ENCODE assay signal across 8 cellular contexts in the genomic region with DNA sequence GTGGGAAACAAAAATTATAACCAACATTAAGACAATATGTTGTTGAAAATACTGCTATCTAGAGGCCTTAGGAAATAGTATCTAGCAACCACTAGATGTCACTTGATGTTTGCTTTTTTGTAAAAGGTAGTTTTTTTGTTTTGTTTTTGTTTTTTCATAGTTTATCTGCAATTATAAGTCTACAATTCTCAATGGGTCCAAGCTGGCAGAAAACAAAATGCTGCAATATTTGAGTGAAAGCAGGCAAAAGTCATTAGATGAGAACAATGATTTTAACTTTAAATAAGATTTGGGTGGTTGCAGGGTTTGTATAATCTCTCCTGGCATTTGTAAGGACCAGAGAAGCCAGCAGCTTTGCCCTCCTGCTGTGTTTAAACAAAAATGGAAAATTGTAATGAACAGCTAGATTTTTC. TPM values are rescaled to one million over a fixed set of nuclear protein-coding genes. Genes with fewer than 3 reads are reported as not detected.
DNase-seq lines count a peak whose midpoint lies in the region; ATAC-seq, FAIRE-seq and TF ChIP-seq lines count a peak whose summit lies in the region.

No MANE protein-coding gene starts in this region.

- TF ChIP-seq CTCF in OCI-LY3 (IDR thresholded peaks at IDR 0.05; ENCODE audit: low read depth, low read length) (peak; percentile 90), esophagus squamous epithelium (IDR thresholded peaks at IDR 0.05) (peak in 5 of 6 experiments; percentile 47 to 73 (median 59))

- H3K4me1 ChIP-seq in ACC112 (ENCODE audit: control insufficient read depth, insufficient read depth, low read length, unreplicated experiment) (peaks cover 34% of the 10 kb centered on the region), OCI-LY3 (ENCODE audit: low read length) (peaks cover 24% of the 10 kb centered on the region), esophagus squamous epithelium (peaks cover 3 to 14% (median 6%) of the 10 kb centered on the region in 3 donors)

- peak; percentile 83 for FAIRE-seq in GM19239 (lab: Jason Lieb, UNC)

- H3K9me3 ChIP-seq in OCI-LY3 (ENCODE audit: insufficient read depth, low read length) (no peaks in the 10 kb centered on the region), esophagus squamous epithelium (no peaks in the 10 kb centered on the region)

- no peaks in the 10 kb centered on the region for H4K20me1 ChIP-seq in OCI-LY3 (ENCODE audit: insufficient read depth, low read length)

- intact Hi-C loops in esophagus squamous epithelium (cut with DNase I), result loop anchor here (10.0 kb wide), 1 partner anchor 447 kb away; no protein-coding TSS in a partner anchor

- H3K9ac ChIP-seq in OCI-LY3 (ENCODE audit: low read length), result peak overlapping the region; percentile 19; the same call in 1 of the 2 replicates

- ATAC-seq in GM19467 (IDR thresholded peaks at IDR 0.05; ENCODE audit: unreplicated experiment) (no peak), GM19395 (IDR thresholded peaks at IDR 0.05; ENCODE audit: unreplicated experiment) (no peak), HG02759 (IDR thresholded peaks at IDR 0.05; ENCODE audit: unreplicated experiment) (no peak)

- H3K4me2 ChIP-seq in OCI-LY3 (ENCODE audit: low read length), result peak overlapping the region; percentile 47

- DNase-seq in GM19239 (ENCODE audit: insufficient read length, low spot score) (no peak), esophagus squamous epithelium (lab: John Stamatoyannopoulos, UW) (no peak), pons (ENCODE audit: low spot score) (peak; percentile 56)

- peak overlapping the region; percentile 48 for H2AFZ ChIP-seq in ACC112 (ENCODE audit: low read length, unreplicated experiment)
- 0 out of 2 replicates have a peak overlapping the region, but pooled peaks have one; percentile 73 for H2AFZ ChIP-seq in OCI-LY3 (ENCODE audit: low read depth, low read length)

- H3K27me3 ChIP-seq in ACC112 (ENCODE audit: insufficient read depth, low read length), result no peaks in the 10 kb centered on the region
- no peaks in the 10 kb centered on the region for H3K27me3 ChIP-seq in OCI-LY3 (ENCODE audit: low read depth, low read length)
- H3K27me3 ChIP-seq in esophagus squamous epithelium, result no peaks in the 10 kb centered on the region

- TF ChIP-seq POLR2A in esophagus squamous epithelium (IDR thresholded peaks at IDR 0.05), result no peak

- H3K79me2 ChIP-seq in ACC112 (ENCODE audit: control insufficient read depth, insufficient read depth, low read length, unreplicated experiment), result no peaks in the 10 kb centered on the region
- H3K79me2 ChIP-seq in OCI-LY3 (ENCODE audit: low read length), result no peaks in the 10 kb centered on the region

- H3K4me3 ChIP-seq in ACC112 (ENCODE audit: low read depth, low read length) (peak overlapping the region; percentile 60), OCI-LY3 (ENCODE audit: low read length) (peak overlapping the region; percentile 22; the same call in 1 of the 2 replicates), esophagus squamous epithelium (peak overlapping the region in 1 of 4 donors; percentile 9)

- H3K27ac ChIP-seq in ACC112 (ENCODE audit: low read depth, low read length), result peak overlapping the region; percentile 85
- no peak overlapping the region for H3K27ac ChIP-seq in OCI-LY3 (ENCODE audit: low read length)
- H3K27ac ChIP-seq in esophagus squamous epithelium, result peak overlapping the region in 2 of 4 donors; percentile 30 to 47

- no peaks in the 10 kb centered on the region for H3K36me3 ChIP-seq in ACC112 (ENCODE audit: insufficient read depth, low read length)
- H3K36me3 ChIP-seq in OCI-LY3 (replicated peaks; ENCODE audit: low read depth, low read length), result no peaks in the 10 kb centered on the region
- H3K36me3 ChIP-seq in esophagus squamous epithelium, result no peaks in the 10 kb centered on the region

RNA-seq across cellular contexts. Expression of a gene that starts 27.0 kb away (rescaled TPM):
- 10 to 100 TPM; 63.5 to 90.1 (median 75.7) TPM for total RNA-seq in esophagus squamous epithelium
